Comparison of ENCODE assay signal across 21 cellular contexts in genomic region chr3:132623646-132624045, GRCh38. TPM values are rescaled to one million over a fixed set of nuclear protein-coding genes. Genes with fewer than 3 reads are reported as not detected.
"Had no signal": no experiment of that assay in that cellular context is flagged by ENCODE, and none has a peak within 500 bp of the region (broad histone marks: within the 10 kb centered on the region; RNA-seq: fewer than 3 reads in every experiment).

No MANE protein-coding gene starts in this region.

- H3K9ac ChIP-seq: parathyroid adenoma had no signal

- H3K4me3 ChIP-seq: coronary artery, esophagus squamous epithelium, hepatocyte, lung had no signal

- H3K9me3 ChIP-seq: esophagus squamous epithelium had no signal

- FAIRE-seq: urothelium cell line had no signal

- H3K79me2 ChIP-seq: hepatocyte, parathyroid adenoma had no signal

- H2AFZ ChIP-seq: hepatocyte, parathyroid adenoma had no signal

- H3K27ac ChIP-seq: coronary artery, hepatocyte, parathyroid adenoma had no signal

- DNase-seq: cerebellar nuclear complex; effector CD4-positive, alpha-beta T cell; endodermal cell; esophagus squamous epithelium; foreskin fibroblast; head of caudate nucleus; left colon; left ventricle myocardium superior; mesendoderm; naive B cell; occipital lobe; stimulated activated CD4-positive, alpha-beta T cell treated with anti-CD3 and anti-CD28 coated beads, Interleukin-2, amount 100 ng/mL, for 24 hours; stimulated activated naive CD4-positive, alpha-beta T cell treated with Interleukin-2 at 50 U/mL for 16 hours; trophoblast cell had no signal

- H3K4me1 ChIP-seq: parathyroid adenoma had no signal

- H3K27me3 ChIP-seq: esophagus squamous epithelium, hepatocyte had no signal

- H3K4me2 ChIP-seq: hepatocyte had no signal

- ATAC-seq: left colon, left ventricle myocardium superior, sciatic nerve had no signal

RNA-seq across cellular contexts. Expression of gene ACKR4, which starts 26.6 kb away (rescaled TPM):
- total RNA-seq: endodermal cell, kidney epithelial cell had no signal
